12 cellular contexts compared by ENCODE assay signal in the genomic region with DNA sequence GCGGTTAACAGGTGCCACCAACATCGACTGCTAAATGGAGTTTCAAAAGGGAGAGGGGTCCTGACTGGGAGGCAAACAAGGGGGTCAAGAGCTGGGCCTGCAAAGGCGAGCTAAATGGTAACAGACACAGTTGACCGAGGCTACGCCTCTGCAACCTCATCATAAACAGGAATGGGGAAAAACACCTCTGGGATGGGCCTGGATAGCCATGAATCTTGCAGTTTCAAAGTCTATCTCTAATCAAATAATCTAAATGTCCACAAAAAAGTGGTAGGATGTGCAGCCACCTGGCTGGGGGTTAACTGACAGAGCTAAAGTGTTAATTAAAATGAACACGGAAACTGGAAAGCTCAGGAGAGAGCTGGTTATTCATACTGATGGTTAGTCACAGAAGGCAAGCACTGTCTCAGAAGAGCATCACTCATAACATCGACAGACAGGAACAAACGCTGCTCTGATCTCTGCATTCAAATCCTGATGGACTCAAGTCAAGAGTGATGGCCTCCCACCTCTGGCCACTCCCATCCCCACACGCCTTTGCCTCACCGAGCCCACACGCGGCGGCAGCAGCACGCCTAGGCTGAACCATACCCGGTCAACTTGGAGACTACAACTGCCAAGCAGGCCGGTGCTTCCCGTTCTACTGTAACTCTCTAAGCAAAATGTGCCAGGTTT. TPM values are rescaled to one million over a fixed set of nuclear protein-coding genes. Genes with fewer than 3 reads are reported as not detected.
A peak's percentile ranks its signal among the peaks of the same experiment; 100 is the strongest.
DNase-seq lines count a peak whose midpoint lies in the region; ATAC-seq and TF ChIP-seq lines count a peak whose summit lies in the region.
"Had no signal": no experiment of that assay in that cellular context is flagged by ENCODE, and none has a peak within 500 bp of the region (broad histone marks: within the 10 kb centered on the region; RNA-seq: fewer than 3 reads in every experiment).

No MANE protein-coding gene starts in this region.

- WGBS in psoas muscle, 3 donors: 52 to 65% (median 56%) methylated on average over 17 of the region's 17 CpGs

- H3K27me3 ChIP-seq in RWPE2 (ENCODE audit: insufficient read depth, poor library complexity, severe bottlenecking) (no peaks in the 10 kb centered on the region), foreskin keratinocyte (no peaks in the 10 kb centered on the region), psoas muscle (ENCODE audit: insufficient read depth in 3 of 3, low read length in 2 of 3) (no peaks in the 10 kb centered on the region)

- H3K9me3 Mint-ChIP-seq in activated CD4-positive, alpha-beta T cell treated with anti-CD3 and anti-CD28 coated beads, Interleukin-2, amount 10 ng/mL, durations not matched to agents 7 days and 5 days: no peaks in the 10 kb centered on the region

- H3K4me1 ChIP-seq in RWPE2 (ENCODE audit: insufficient read depth, poor library complexity, severe bottlenecking): peaks cover 30% of the 10 kb centered on the region
- H3K4me1 ChIP-seq in foreskin keratinocyte: peaks cover 41% of the 10 kb centered on the region
- H3K4me1 ChIP-seq in psoas muscle: peaks cover 86% of the 10 kb centered on the region

- H3K36me3 Mint-ChIP-seq in activated CD4-positive, alpha-beta T cell treated with anti-CD3 and anti-CD28 coated beads, Interleukin-2, amount 10 ng/mL, durations not matched to agents 7 days and 5 days (ENCODE audit: low read depth): peaks cover 22% of the 10 kb centered on the region

- intact Hi-C loops in psoas muscle (cut with DNase I): loop anchor here in 1 of 2 donors (5.0 kb wide), 1 partner anchor 33 kb away; no protein-coding TSS in a partner anchor

- POLR2A ChIA-PET in activated CD4-positive, alpha-beta T cell treated with anti-CD3 and anti-CD28 coated beads, Interleukin-2, amount 10 ng/mL, durations not matched to agents 7 days and 5 days (lab: Charles Lee): no interaction called here

- peaks cover 76% of the 10 kb centered on the region for H3K4me1 Mint-ChIP-seq in activated CD4-positive, alpha-beta T cell treated with anti-CD3 and anti-CD28 coated beads, Interleukin-2, amount 10 ng/mL, durations not matched to agents 7 days and 5 days

- H3K4me3 ChIP-seq in RWPE2 (ENCODE audit: severe bottlenecking) (no peak overlapping the region), psoas muscle (no peak overlapping the region)

- CTCF ChIA-PET in activated CD4-positive, alpha-beta T cell treated with anti-CD3 and anti-CD28 coated beads, Interleukin-2, amount 10 ng/mL, durations not matched to agents 7 days and 5 days (lab: Charles Lee): interaction anchor here (0.7 kb wide), 1 partner anchor 30 kb away, joined by 3 read pairs; no protein-coding TSS in a partner anchor

- no peak overlapping the region for H3K4me3 Mint-ChIP-seq in activated CD4-positive, alpha-beta T cell treated with anti-CD3 and anti-CD28 coated beads, Interleukin-2, amount 10 ng/mL, durations not matched to agents 7 days and 5 days

- DNase-seq in activated CD4-positive, alpha-beta T cell treated with anti-CD3 and anti-CD28 coated beads for 48 hours: peak; percentile 13
- DNase-seq in activated CD4-positive, alpha-beta T cell treated with anti-CD3 and anti-CD28 coated beads, Interleukin-2, amount 10 ng/mL, durations not matched to agents 7 days and 5 days: no peak
- no peak for DNase-seq in RWPE2 (ENCODE audit: low spot score)
- DNase-seq in foreskin keratinocyte: peak; percentile 34 to 48
- DNase-seq in psoas muscle: no peak
- no peak for DNase-seq in EL
- DNase-seq: activated effector memory CD4-positive, alpha-beta T cell treated with Interleukin-2 at 50 U/mL for 16 hours; GOT3; NCI-H1105 treated with DMSO at 0.1 percent for 48 hours; NCI-H510A treated with DMSO at 0.1 percent for 48 hours had no signal

- ATAC-seq in RWPE2 (ENCODE audit: low read depth): peak; percentile 26; the same call in 1 of the 3 replicates
- ATAC-seq in foreskin keratinocyte: peak; percentile 58
- peak; percentile 56 to 70 (median 64) for ATAC-seq in psoas muscle
- no peak for ATAC-seq in GM18858 (IDR thresholded peaks at IDR 0.05; ENCODE audit: unreplicated experiment)
- ATAC-seq in HG03175 (IDR thresholded peaks at IDR 0.05; ENCODE audit: unreplicated experiment): no peak

- H3K9me3 ChIP-seq in RWPE2 (ENCODE audit: severe bottlenecking) (no peaks in the 10 kb centered on the region), psoas muscle (no peaks in the 10 kb centered on the region)

- H3K27ac ChIP-seq in RWPE2 (ENCODE audit: poor library complexity, severe bottlenecking): no peak overlapping the region
- H3K27ac ChIP-seq in foreskin keratinocyte: no peak overlapping the region
- no peak overlapping the region for H3K27ac ChIP-seq in psoas muscle

- no peaks in the 10 kb centered on the region for H3K27me3 Mint-ChIP-seq in activated CD4-positive, alpha-beta T cell treated with anti-CD3 and anti-CD28 coated beads, Interleukin-2, amount 10 ng/mL, durations not matched to agents 7 days and 5 days

- H3K36me3 ChIP-seq in RWPE2 (ENCODE audit: low read depth) (no peaks in the 10 kb centered on the region), psoas muscle (ENCODE audit: insufficient read depth in 1 of 2, low read depth in 1 of 2) (no peaks in the 10 kb centered on the region)

- no peak for TF ChIP-seq CTCF in RWPE2 (IDR thresholded peaks at IDR 0.05; ENCODE audit: poor library complexity, severe bottlenecking)
- TF ChIP-seq CTCF in foreskin keratinocyte (conservative IDR thresholded peaks at IDR 0.05): no peak
- no peak for TF ChIP-seq CTCF in psoas muscle (IDR thresholded peaks at IDR 0.05)

- no peak overlapping the region for H3K27ac Mint-ChIP-seq in activated CD4-positive, alpha-beta T cell treated with anti-CD3 and anti-CD28 coated beads, Interleukin-2, amount 10 ng/mL, durations not matched to agents 7 days and 5 days

RNA-seq across cellular contexts. Expression of a gene that starts 56.3 kb away (rescaled TPM):
- total RNA-seq in activated CD4-positive, alpha-beta T cell treated with anti-CD3 and anti-CD28 coated beads, Interleukin-2, amount 10 ng/mL, durations not matched to agents 7 days and 5 days: 10 to 100 TPM; 69.0 to 69.2 TPM
- total RNA-seq in foreskin keratinocyte: 18.7 and 20.7 TPM in 2 replicates
- polyA plus RNA-seq in foreskin keratinocyte: 3.5 and 3.6 TPM in 2 replicates
- total RNA-seq in psoas muscle: 10 to 100 TPM; 44.1 to 54.9 (median 50.8) TPM
- 10 to 100 TPM in 2 of 3 donors, 1 to 10 TPM in 1; 7.1 to 31.0 (median 10.1) TPM for polyA plus RNA-seq in psoas muscle

Comparison
In these comparisons a context has a peak if more than half of its experiments do, and no peak if none do; other contexts are left out.
1. DNase-seq: peak in activated CD4-positive, alpha-beta T cell treated with anti-CD3 and anti-CD28 coated beads for 48 hours (single experiment) and foreskin keratinocyte (2 of 2); none in activated CD4-positive, alpha-beta T cell treated with anti-CD3 and anti-CD28 coated beads, Interleukin-2, amount 10 ng/mL, durations not matched to agents 7 days and 5 days (single experiment), RWPE2 (single experiment), psoas muscle (0 of 2) and EL (single experiment).
2. ATAC-seq: peak in RWPE2 (single experiment), foreskin keratinocyte (single experiment) and psoas muscle (4 of 4); none in GM18858 (single experiment) and HG03175 (single experiment).